Comparison of ENCODE assay signal across 23 cellular contexts in the genomic region with DNA sequence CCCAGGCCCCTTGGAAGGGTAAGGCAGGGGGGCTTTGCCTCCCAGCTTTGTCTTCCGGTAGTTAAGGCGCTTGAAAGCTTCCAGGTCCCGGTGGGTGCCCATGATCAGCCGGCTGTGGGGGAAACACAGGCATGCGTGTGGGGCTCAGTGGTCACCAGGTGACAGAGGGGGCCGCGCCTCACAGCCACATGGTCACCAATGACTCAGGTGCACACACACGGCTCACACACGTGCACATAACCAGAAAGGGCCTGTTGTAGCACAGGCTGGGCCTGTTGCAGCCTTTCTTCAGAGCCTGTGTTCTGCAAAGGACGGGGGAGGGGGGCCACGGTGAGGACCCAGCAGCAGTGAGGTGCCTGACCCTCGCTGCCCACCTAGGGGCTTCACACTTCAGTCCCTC. TPM values are rescaled to one million over a fixed set of nuclear protein-coding genes. Genes with fewer than 3 reads are reported as not detected.
A peak's percentile ranks its signal among the peaks of the same experiment; 100 is the strongest.
DNase-seq lines count a peak whose midpoint lies in the region; ATAC-seq and TF ChIP-seq lines count a peak whose summit lies in the region.
"Had no signal": no experiment of that assay in that cellular context is flagged by ENCODE, and none has a peak within 500 bp of the region (broad histone marks: within the 10 kb centered on the region; RNA-seq: fewer than 3 reads in every experiment).

No MANE protein-coding gene starts in this region.

- H3K36me3 Mint-ChIP-seq in activated CD4-positive, alpha-beta T cell treated with anti-CD3 and anti-CD28 coated beads, Interleukin-2, amount 10 ng/mL, durations not matched to agents 7 days and 5 days (ENCODE audit: low read depth), result no peaks in the 10 kb centered on the region
- H3K36me3 Mint-ChIP-seq: CD14-positive monocyte had no signal

- CTCF ChIA-PET in activated CD4-positive, alpha-beta T cell treated with anti-CD3 and anti-CD28 coated beads, Interleukin-2, amount 10 ng/mL, durations not matched to agents 7 days and 5 days (lab: Charles Lee), result interaction anchor here (0.6 to 8.2 kb wide), 7 partner anchors 149 to 254 kb away, joined by 3 to 67 read pairs (median 5); partner anchors contain the start of genes ASF1B, IL27RA and MISP3

- H3K36me3 ChIP-seq in OCI-LY3 (replicated peaks; ENCODE audit: low read depth, low read length) (no peaks in the 10 kb centered on the region), suprapubic skin (no peaks in the 10 kb centered on the region)
- no peaks in the 10 kb centered on the region for H3K36me3 ChIP-seq in effector memory CD4-positive, alpha-beta T cell (ENCODE audit: control insufficient read depth, insufficient read depth, low read length)
- H3K36me3 ChIP-seq: lower lobe of right lung, Peyer's patch, upper lobe of left lung had no signal

- H3K9me3 ChIP-seq in OCI-LY3 (ENCODE audit: insufficient read depth, low read length), result no peaks in the 10 kb centered on the region
- H3K9me3 ChIP-seq in effector memory CD4-positive, alpha-beta T cell (ENCODE audit: control insufficient read depth, low read length), result no peaks in the 10 kb centered on the region
- no peaks in the 10 kb centered on the region for H3K9me3 ChIP-seq in suprapubic skin
- H3K9me3 ChIP-seq: A549, lower lobe of right lung, Peyer's patch, upper lobe of left lung had no signal

- no peaks in the 10 kb centered on the region for H3K79me2 ChIP-seq in OCI-LY3 (ENCODE audit: low read length)

- H3K4me1 ChIP-seq in OCI-LY3 (ENCODE audit: low read length) (peaks cover 37% of the 10 kb centered on the region), suprapubic skin (peaks cover 82% of the 10 kb centered on the region), foreskin keratinocyte (peaks cover 10% of the 10 kb centered on the region)
- H3K4me1 ChIP-seq in effector memory CD4-positive, alpha-beta T cell (ENCODE audit: control insufficient read depth, insufficient read depth, low read length, poor library complexity, severe bottlenecking), result peaks cover 32% of the 10 kb centered on the region

- TF ChIP-seq POLR2A in suprapubic skin (IDR thresholded peaks at IDR 0.05), result no peak

- no peak for TF ChIP-seq EP300 in suprapubic skin (IDR thresholded peaks at IDR 0.05)

- H3K27me3 Mint-ChIP-seq in activated CD4-positive, alpha-beta T cell treated with anti-CD3 and anti-CD28 coated beads, Interleukin-2, amount 10 ng/mL, durations not matched to agents 7 days and 5 days, result no peaks in the 10 kb centered on the region

- H4K20me1 ChIP-seq in OCI-LY3 (ENCODE audit: insufficient read depth, low read length), result no peaks in the 10 kb centered on the region

- no peak overlapping the region for H3K4me3 Mint-ChIP-seq in activated CD4-positive, alpha-beta T cell treated with anti-CD3 and anti-CD28 coated beads, Interleukin-2, amount 10 ng/mL, durations not matched to agents 7 days and 5 days
- H3K4me3 Mint-ChIP-seq: endodermal cell had no signal

- no peak for TF ChIP-seq CTCF in OCI-LY3 (IDR thresholded peaks at IDR 0.05; ENCODE audit: low read depth, low read length)
- no peak for TF ChIP-seq CTCF in suprapubic skin (IDR thresholded peaks at IDR 0.05)
- no peak for TF ChIP-seq CTCF in foreskin keratinocyte (conservative IDR thresholded peaks at IDR 0.05)

- H3K27me3 ChIP-seq in OCI-LY3 (ENCODE audit: low read depth, low read length) (peaks cover 4% of the 10 kb centered on the region; the same call in 1 of the 2 replicates), suprapubic skin (no peaks in the 10 kb centered on the region), foreskin keratinocyte (peaks cover 7% of the 10 kb centered on the region)
- no peaks in the 10 kb centered on the region for H3K27me3 ChIP-seq in effector memory CD4-positive, alpha-beta T cell (replicated peaks; ENCODE audit: control insufficient read depth, insufficient read depth, low read length, poor library complexity, severe bottlenecking)
- H3K27me3 ChIP-seq: Peyer's patch, upper lobe of left lung had no signal

- no peak overlapping the region for H3K9ac ChIP-seq in OCI-LY3 (ENCODE audit: low read length)

- POLR2A ChIA-PET in activated CD4-positive, alpha-beta T cell treated with anti-CD3 and anti-CD28 coated beads, Interleukin-2, amount 10 ng/mL, durations not matched to agents 7 days and 5 days (lab: Charles Lee), result interaction anchor here (0.5 kb wide), 1 partner anchor 240 kb away, joined by 3 read pairs; no protein-coding TSS in a partner anchor

- peaks cover 51% of the 10 kb centered on the region for H3K4me1 Mint-ChIP-seq in activated CD4-positive, alpha-beta T cell treated with anti-CD3 and anti-CD28 coated beads, Interleukin-2, amount 10 ng/mL, durations not matched to agents 7 days and 5 days

- peak overlapping the region; percentile 75 for H3K27ac Mint-ChIP-seq in activated CD4-positive, alpha-beta T cell treated with anti-CD3 and anti-CD28 coated beads, Interleukin-2, amount 10 ng/mL, durations not matched to agents 7 days and 5 days

- no peaks in the 10 kb centered on the region for H3K9me3 Mint-ChIP-seq in activated CD4-positive, alpha-beta T cell treated with anti-CD3 and anti-CD28 coated beads, Interleukin-2, amount 10 ng/mL, durations not matched to agents 7 days and 5 days
- H3K9me3 Mint-ChIP-seq: endodermal cell had no signal

- H3K4me3 ChIP-seq in OCI-LY3 (ENCODE audit: low read length) (no peak overlapping the region), suprapubic skin (no peak overlapping the region)
- H3K4me3 ChIP-seq in effector memory CD4-positive, alpha-beta T cell (ENCODE audit: insufficient read depth, low read depth, low read length, poor library complexity, severe bottlenecking), result no peak overlapping the region
- H3K4me3 ChIP-seq: A549, lower lobe of right lung, Peyer's patch, upper lobe of left lung had no signal

- DNase-seq in activated CD4-positive, alpha-beta T cell treated with anti-CD3 and anti-CD28 coated beads, Interleukin-2, amount 10 ng/mL, durations not matched to agents 7 days and 5 days, result no peak
- DNase-seq in activated CD4-positive, alpha-beta T cell treated with anti-CD3 and anti-CD28 coated beads for 1 hour, result no peak
- no peak for DNase-seq in effector memory CD4-positive, alpha-beta T cell
- no peak for DNase-seq in suprapubic skin (ENCODE audit: low spot score in 2 of 2)
- DNase-seq in inferior parietal cortex (ENCODE audit: extremely low spot score), result no peak
- no peak for DNase-seq in foreskin keratinocyte
- DNase-seq: activated naive CD4-positive, alpha-beta T cell treated with Interleukin-2 at 50 U/mL for 16 hours; DMS153; endodermal cell; hippocampal formation; lower lobe of right lung; NCI-H1694 treated with DMSO at 0.1 percent for 48 hours; NCI-H774; stimulated activated CD4-positive, alpha-beta T cell treated with anti-CD3 and anti-CD28 coated beads, Interleukin-2, amount 100 ng/mL, for 24 hours; stimulated activated naive CD8-positive, alpha-beta T cell treated with anti-CD3 and anti-CD28 coated beads, Interleukin-15, Interleukin-2, amounts not matched to agents 100 U/mL and 50 U/mL, for 24 hours had no signal

- 85% methylated on average over 4 of the region's 12 CpGs for WGBS in suprapubic skin

- H2AFZ ChIP-seq in OCI-LY3 (ENCODE audit: low read depth, low read length), result peak overlapping the region; percentile 59; the same call in 1 of the 2 replicates

- ATAC-seq in foreskin keratinocyte (no peak), HG03097 (IDR thresholded peaks at IDR 0.05; ENCODE audit: low FRiP score, unreplicated experiment) (no peak)
- ATAC-seq: A549; activated CD4-positive, CD25-positive, alpha-beta regulatory T cell treated with anti-CD3 and anti-CD28 coated beads, Interleukin-2, amount 50 U/mL, for 24 hours; lower lobe of right lung; stimulated activated naive CD8-positive, alpha-beta T cell treated with anti-CD3 and anti-CD28 coated beads, Interleukin-15, Interleukin-2, amounts not matched to agents 100 U/mL and 50 U/mL, for 24 hours had no signal

- H3K27ac ChIP-seq in OCI-LY3 (ENCODE audit: low read length) (no peak overlapping the region), suprapubic skin (peak overlapping the region; percentile 83), foreskin keratinocyte (no peak overlapping the region)
- H3K27ac ChIP-seq in effector memory CD4-positive, alpha-beta T cell (ENCODE audit: insufficient read depth, low read length, poor library complexity, severe bottlenecking), result peak overlapping the region; percentile 57

- no peak overlapping the region for H3K4me2 ChIP-seq in OCI-LY3 (ENCODE audit: low read length)
- H3K4me2 ChIP-seq: A549 had no signal

RNA-seq across cellular contexts. Expression of gene NANOS3, which starts 5.9 kb away (rescaled TPM):
- total RNA-seq in activated CD4-positive, alpha-beta T cell treated with anti-CD3 and anti-CD28 coated beads, Interleukin-2, amount 10 ng/mL, durations not matched to agents 7 days and 5 days, result under 1 TPM in 1 of 2 experiments, not detected in 1; 0.48 TPM
- total RNA-seq in suprapubic skin (not detected), foreskin keratinocyte (0.56 and 1.2 TPM in 2 replicates)
- 0.64 and 1.3 TPM in 2 replicates for polyA plus RNA-seq in foreskin keratinocyte
- total RNA-seq: Peyer's patch, SK-MEL-5 had no signal
- polyA plus RNA-seq: CD14-positive monocyte had no signal

RNA-seq across cellular contexts. Expression of gene BRME1, which starts 23.1 kb away (rescaled TPM):
- 1 to 10 TPM; 6.3 to 8.0 TPM for total RNA-seq in activated CD4-positive, alpha-beta T cell treated with anti-CD3 and anti-CD28 coated beads, Interleukin-2, amount 10 ng/mL, durations not matched to agents 7 days and 5 days
- 10 to 100 TPM in 2 of 4 donors, 1 to 10 TPM in 2; 7.6 to 23.0 (median 9.9) TPM for total RNA-seq in suprapubic skin
- total RNA-seq in foreskin keratinocyte, result 0.68 and 0.78 TPM in 2 replicates
- polyA plus RNA-seq in foreskin keratinocyte, result 0.33 and 0.58 TPM in 2 replicates

RNA-seq across cellular contexts. Expression of gene CC2D1A, which starts 23.2 kb away (rescaled TPM):
- 10 to 100 TPM; 36.5 to 39.3 TPM for total RNA-seq in activated CD4-positive, alpha-beta T cell treated with anti-CD3 and anti-CD28 coated beads, Interleukin-2, amount 10 ng/mL, durations not matched to agents 7 days and 5 days
- total RNA-seq in suprapubic skin (10 to 100 TPM; 48.0 to 94.9 (median 66.7) TPM), foreskin keratinocyte (28.9 and 29.0 TPM in 2 replicates)
- polyA plus RNA-seq in foreskin keratinocyte, result 25.9 and 27.9 TPM in 2 replicates

RNA-seq across cellular contexts. Expression of gene PODNL1, which starts 55.4 kb away (rescaled TPM):
- under 1 TPM; 0.17 to 0.58 TPM for total RNA-seq in activated CD4-positive, alpha-beta T cell treated with anti-CD3 and anti-CD28 coated beads, Interleukin-2, amount 10 ng/mL, durations not matched to agents 7 days and 5 days
- 10 to 100 TPM in 1 of 4 donors, 1 to 10 TPM in 3; 2.3 to 10.6 (median 5.7) TPM for total RNA-seq in suprapubic skin
- total RNA-seq in foreskin keratinocyte, result 0.28 and 0.44 TPM in 2 replicates
- polyA plus RNA-seq in foreskin keratinocyte, result 0.39 and 0.99 TPM in 2 replicates
- total RNA-seq: SK-MEL-5 had no signal

Comparison
In these comparisons a context has a peak if more than half of its experiments do, and no peak if none do; other contexts are left out.
1. H3K27ac ChIP-seq: peak in effector memory CD4-positive, alpha-beta T cell (single experiment) and suprapubic skin (single experiment); none in OCI-LY3 (single experiment) and foreskin keratinocyte (single experiment).